8 cellular contexts compared by ENCODE assay signal in genomic region chr17:32142038-32142856, GRCh38. TPM values are rescaled to one million over a fixed set of nuclear protein-coding genes. Genes with fewer than 3 reads are reported as not detected.
DNase-seq lines count a peak whose midpoint lies in the region; ATAC-seq and TF ChIP-seq lines count a peak whose summit lies in the region.

Gene RHOT1, plus strand, starts transcription at chr17:32142502. Its CDS starts 191 bp downstream, at chr17:32142693.

- peaks cover 32% of the 10 kb centered on the region for H3K79me2 ChIP-seq in neural cell (replicated peaks; ENCODE audit: insufficient read depth, low read length)

- no peaks in the 10 kb centered on the region for H4K20me1 ChIP-seq in neural cell (ENCODE audit: insufficient read depth)

- intact Hi-C loops in activated T-helper 2 cell treated with anti-CD3 and anti-CD28 coated beads, Interferon-gamma antibody, Interleukin-2, Interleukin-4, amounts not matched to agents 10 μg/mL and 5 μg/mL and 100 μg/mL, durations not matched to agents 14 hours and 24 hours and 36 hours (cut with micrococcal nuclease): loop anchor here (5.0 to 10.0 kb wide), 2 partner anchors 193 to 240 kb away; partner anchors contain the start of gene UTP6
- intact Hi-C loops in stomach (cut with DNase I; ENCODE audit: low total_unique reads): no loop called here

- H3K4me1 ChIP-seq in stomach: peaks cover 19 to 59% (median 34%) of the 10 kb centered on the region in 4 donors

- no peaks in the 10 kb centered on the region for H3K36me3 ChIP-seq in neural cell (ENCODE audit: insufficient read depth, low read length)
- peaks cover 0 to 10% (median 0%) of the 10 kb centered on the region in 4 donors for H3K36me3 ChIP-seq in stomach

- peak within 1 kb of the TSS; percentile 94 for H2AFZ ChIP-seq in neural cell (ENCODE audit: low read depth, low read length)

- TF ChIP-seq RAD21 in neural cell (conservative IDR thresholded peaks at IDR 0.05): peak; percentile 37

- H3K27ac ChIP-seq in neural cell (ENCODE audit: low read length) (peak within 1 kb of the TSS; percentile 84), stomach (peak within 1 kb of the TSS; percentile 61 to 97 (median 95))

- no peaks in the 10 kb centered on the region for H3K9me2 ChIP-seq in neural cell (ENCODE audit: insufficient read depth, low read length)

- H3K36me3 Mint-ChIP-seq in activated T-helper 2 cell treated with anti-CD3 and anti-CD28 coated beads, Interferon-gamma antibody, Interleukin-2, Interleukin-4, amounts not matched to agents 10 μg/mL and 5 μg/mL and 100 μg/mL, durations not matched to agents 14 hours and 24 hours and 36 hours (ENCODE audit: low read depth): peaks cover 5% of the 10 kb centered on the region

- WGBS in stomach, 5 donors: 0% methylated on average over 34 to 84 of the region's 84 CpGs

- no peak for TF ChIP-seq POLR2A in stomach (IDR thresholded peaks at IDR 0.05)

- peak within 1 kb of the TSS; percentile 87 for H3K27ac Mint-ChIP-seq in activated T-helper 2 cell treated with anti-CD3 and anti-CD28 coated beads, Interferon-gamma antibody, Interleukin-2, Interleukin-4, amounts not matched to agents 10 μg/mL and 5 μg/mL and 100 μg/mL, durations not matched to agents 14 hours and 24 hours and 36 hours

- no peaks in the 10 kb centered on the region for H3K9me3 Mint-ChIP-seq in activated T-helper 2 cell treated with anti-CD3 and anti-CD28 coated beads, Interferon-gamma antibody, Interleukin-2, Interleukin-4, amounts not matched to agents 10 μg/mL and 5 μg/mL and 100 μg/mL, durations not matched to agents 14 hours and 24 hours and 36 hours

- H3K9ac ChIP-seq in neural cell (ENCODE audit: low read length): peak within 1 kb of the TSS; percentile 91

- H3K4me3 Mint-ChIP-seq in activated T-helper 2 cell treated with anti-CD3 and anti-CD28 coated beads, Interferon-gamma antibody, Interleukin-2, Interleukin-4, amounts not matched to agents 10 μg/mL and 5 μg/mL and 100 μg/mL, durations not matched to agents 14 hours and 24 hours and 36 hours (ENCODE audit: low read depth): peak within 1 kb of the TSS; percentile 99

- H3K4me2 ChIP-seq in neural cell (ENCODE audit: low read length): peak within 1 kb of the TSS; percentile 76

- H3K4me1 Mint-ChIP-seq in activated T-helper 2 cell treated with anti-CD3 and anti-CD28 coated beads, Interferon-gamma antibody, Interleukin-2, Interleukin-4, amounts not matched to agents 10 μg/mL and 5 μg/mL and 100 μg/mL, durations not matched to agents 14 hours and 24 hours and 36 hours (ENCODE audit: low read depth): peaks cover 19% of the 10 kb centered on the region

- H3K27me3 Mint-ChIP-seq in activated T-helper 2 cell treated with anti-CD3 and anti-CD28 coated beads, Interferon-gamma antibody, Interleukin-2, Interleukin-4, amounts not matched to agents 10 μg/mL and 5 μg/mL and 100 μg/mL, durations not matched to agents 14 hours and 24 hours and 36 hours (ENCODE audit: low read depth): no peaks in the 10 kb centered on the region

- H3K4me3 ChIP-seq in Jurkat, Clone E6-1 (ENCODE audit: low read length): peak within 1 kb of the TSS; percentile 65
- peak within 1 kb of the TSS; percentile 96 for H3K4me3 ChIP-seq in fibroblast of the aortic adventitia (ENCODE audit: low read depth, low read length)
- peak within 1 kb of the TSS; percentile 96 for H3K4me3 ChIP-seq in neural cell (ENCODE audit: low read length)
- peak within 1 kb of the TSS; percentile 86 to 99 (median 96) for H3K4me3 ChIP-seq in stomach

- H3K27me3 ChIP-seq in neural cell (ENCODE audit: insufficient read depth, low read depth, low read length): no peaks in the 10 kb centered on the region
- H3K27me3 ChIP-seq in stomach: no peaks in the 10 kb centered on the region

- peak; percentile 73 for TF ChIP-seq CTCF in fibroblast of the aortic adventitia (IDR thresholded peaks at IDR 0.05; ENCODE audit: insufficient read depth, low read length)
- TF ChIP-seq CTCF in neural cell (IDR thresholded peaks at IDR 0.05; ENCODE audit: poor library complexity, severe bottlenecking): peak; percentile 97
- TF ChIP-seq CTCF in stomach (IDR thresholded peaks at IDR 0.05): peak in 5 of 7 experiments; percentile 46 to 74 (median 68)

- peak; percentile 48 for DNase-seq in DMS153 treated with DMSO at 0.1 percent for 48 hours (lab: John Stamatoyannopoulos, UW; ENCODE audit: unreplicated experiment)
- DNase-seq in Jurkat, Clone E6-1 (ENCODE audit: low read depth, low spot score): peak; percentile 63
- DNase-seq in RKO (ENCODE audit: low spot score): peak; percentile 94
- peak; percentile 76 for DNase-seq in activated T-helper 2 cell treated with anti-CD3 and anti-CD28 coated beads, Interferon-gamma antibody, Interleukin-2, Interleukin-4, amounts not matched to agents 10 μg/mL and 5 μg/mL and 100 μg/mL, durations not matched to agents 14 hours and 24 hours and 36 hours (ENCODE audit: low spot score)
- DNase-seq in fibroblast of the aortic adventitia (ENCODE audit: low read depth): peak; percentile 84
- DNase-seq in stomach: peak; percentile 76

- no peaks in the 10 kb centered on the region for H3F3A ChIP-seq in neural cell (ENCODE audit: insufficient read depth, low read length, poor library complexity, severe bottlenecking)

- H3K9me3 ChIP-seq in neural cell (ENCODE audit: low read length): no peaks in the 10 kb centered on the region
- no peaks in the 10 kb centered on the region for H3K9me3 ChIP-seq in stomach

- TF ChIP-seq EP300 in neural cell (conservative IDR thresholded peaks at IDR 0.05; ENCODE audit: poor library complexity, severe bottlenecking) (peak; percentile 47), stomach (IDR thresholded peaks at IDR 0.05) (no peak)

- peak; percentile 60 for ATAC-seq in GM21528 (IDR thresholded peaks at IDR 0.05; ENCODE audit: low FRiP score, unreplicated experiment)

TF ChIP-seq in neural cell, 6 proteins besides CTCF, POLR2A, EP300 and RAD21:
- TF ChIP-seq, protein P1, sequence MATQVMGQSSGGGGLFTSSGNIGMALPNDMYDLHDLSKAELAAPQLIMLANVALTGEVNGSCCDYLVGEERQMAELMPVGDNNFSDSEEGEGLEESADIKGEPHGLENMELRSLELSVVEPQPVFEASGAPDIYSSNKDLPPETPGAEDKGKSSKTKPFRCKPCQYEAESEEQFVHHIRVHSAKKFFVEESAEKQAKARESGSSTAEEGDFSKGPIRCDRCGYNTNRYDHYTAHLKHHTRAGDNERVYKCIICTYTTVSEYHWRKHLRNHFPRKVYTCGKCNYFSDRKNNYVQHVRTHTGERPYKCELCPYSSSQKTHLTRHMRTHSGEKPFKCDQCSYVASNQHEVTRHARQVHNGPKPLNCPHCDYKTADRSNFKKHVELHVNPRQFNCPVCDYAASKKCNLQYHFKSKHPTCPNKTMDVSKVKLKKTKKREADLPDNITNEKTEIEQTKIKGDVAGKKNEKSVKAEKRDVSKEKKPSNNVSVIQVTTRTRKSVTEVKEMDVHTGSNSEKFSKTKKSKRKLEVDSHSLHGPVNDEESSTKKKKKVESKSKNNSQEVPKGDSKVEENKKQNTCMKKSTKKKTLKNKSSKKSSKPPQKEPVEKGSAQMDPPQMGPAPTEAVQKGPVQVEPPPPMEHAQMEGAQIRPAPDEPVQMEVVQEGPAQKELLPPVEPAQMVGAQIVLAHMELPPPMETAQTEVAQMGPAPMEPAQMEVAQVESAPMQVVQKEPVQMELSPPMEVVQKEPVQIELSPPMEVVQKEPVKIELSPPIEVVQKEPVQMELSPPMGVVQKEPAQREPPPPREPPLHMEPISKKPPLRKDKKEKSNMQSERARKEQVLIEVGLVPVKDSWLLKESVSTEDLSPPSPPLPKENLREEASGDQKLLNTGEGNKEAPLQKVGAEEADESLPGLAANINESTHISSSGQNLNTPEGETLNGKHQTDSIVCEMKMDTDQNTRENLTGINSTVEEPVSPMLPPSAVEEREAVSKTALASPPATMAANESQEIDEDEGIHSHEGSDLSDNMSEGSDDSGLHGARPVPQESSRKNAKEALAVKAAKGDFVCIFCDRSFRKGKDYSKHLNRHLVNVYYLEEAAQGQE (IDR thresholded peaks at IDR 0.05; ENCODE audit: borderline replicate concordance): peak; percentile 63
- TF ChIP-seq EZH2 (IDR thresholded peaks at IDR 0.05; ENCODE audit: borderline replicate concordance, insufficient read depth, low read length, poor library complexity, severe bottlenecking) (no peak), TAF1 (IDR thresholded peaks at IDR 0.05; ENCODE audit: low read depth) (peak; percentile 65), POLR2AphosphoS5 (IDR thresholded peaks at IDR 0.05) (no peak), MXI1 (conservative IDR thresholded peaks at IDR 0.05; ENCODE audit: poor library complexity, severe bottlenecking) (peak; percentile 58), SMC3 (conservative IDR thresholded peaks at IDR 0.05; ENCODE audit: poor library complexity) (peak; percentile 50)

RNA-seq across cellular contexts. Expression of gene RHOT1, which starts in this region (rescaled TPM):
- 44.7 TPM for polyA plus RNA-seq in Jurkat, Clone E6-1 (2012; ENCODE audit: insufficient read depth, insufficient read length)
- 25.2 and 25.7 TPM in 2 replicates for total RNA-seq in activated T-helper 2 cell treated with anti-CD3 and anti-CD28 coated beads, Interferon-gamma antibody, Interleukin-2, Interleukin-4, amounts not matched to agents 10 μg/mL and 5 μg/mL and 100 μg/mL, durations not matched to agents 14 hours and 24 hours and 36 hours
- total RNA-seq in fibroblast of the aortic adventitia (ENCODE audit: low replicate concordance) (21.0 and 50.5 TPM in 2 replicates), stomach (100 to 1,000 TPM in 1 of 5 donors, 10 to 100 TPM in 3, 1 to 10 TPM in 1; 7.0 to 219 (median 80.0) TPM)
- polyA plus RNA-seq in neural cell (97.4 and 99.1 TPM in 2 replicates), stomach (10 to 100 TPM; 28.0 to 41.5 (median 32.5) TPM)
- 119 and 129 TPM in 2 replicates for polyA minus RNA-seq in neural cell

Comparison
In these comparisons a context has a peak if more than half of its experiments do, and no peak if none do; other contexts are left out.
1. Peak in every context shown above with its lines: DNase-seq, ATAC-seq, H3K4me3 ChIP-seq and H3K27ac ChIP-seq.